ENCODE assay signal across 8 cellular contexts in the genomic region with DNA sequence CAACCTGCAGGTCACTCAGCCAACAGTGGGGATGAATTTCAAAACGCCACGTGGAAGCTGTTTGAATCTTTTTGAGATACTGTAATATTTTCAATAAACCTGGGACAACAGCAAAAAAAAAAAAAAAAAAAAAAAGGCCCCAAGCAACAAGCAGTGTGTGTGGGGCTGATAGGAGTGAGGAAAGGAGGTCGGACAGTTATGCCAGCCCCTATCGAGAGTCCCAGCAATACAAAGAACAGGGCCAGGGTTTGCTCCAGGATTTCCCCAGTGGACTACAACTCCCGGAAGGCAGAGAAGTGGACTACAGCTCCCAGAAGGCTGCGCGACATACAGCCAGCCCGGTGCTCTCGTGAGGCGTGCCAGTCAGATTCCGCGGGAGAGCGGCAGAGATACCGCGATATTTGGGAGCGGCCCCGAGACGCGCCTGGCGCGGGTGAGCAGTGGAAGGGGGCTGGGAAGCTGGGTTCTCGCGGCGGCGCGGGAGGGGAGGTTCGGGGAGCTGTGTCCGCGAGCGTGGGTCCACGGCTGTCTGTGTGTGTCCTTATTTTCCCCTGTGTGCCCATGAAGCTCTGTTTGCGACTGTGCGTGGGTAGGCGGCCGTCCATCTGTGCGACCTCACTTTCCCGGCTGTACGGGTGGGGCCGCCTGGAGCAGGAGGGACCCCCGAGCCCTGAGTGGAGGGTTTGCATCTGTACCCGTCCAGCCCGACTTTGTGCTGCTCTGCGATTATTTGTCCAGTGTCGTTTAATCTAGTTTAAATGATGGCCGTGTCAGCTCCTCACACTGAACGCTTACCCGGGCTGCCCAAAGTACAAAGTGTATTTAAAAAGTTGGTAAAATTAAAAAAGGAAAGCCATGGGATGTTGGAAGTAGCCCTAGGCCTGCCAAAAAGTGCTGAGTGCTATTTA. TPM values are rescaled to one million over a fixed set of nuclear protein-coding genes. Genes with fewer than 3 reads are reported as not detected.
DNase-seq lines count a peak whose midpoint lies in the region; ATAC-seq and TF ChIP-seq lines count a peak whose summit lies in the region.

A gene with protein sequence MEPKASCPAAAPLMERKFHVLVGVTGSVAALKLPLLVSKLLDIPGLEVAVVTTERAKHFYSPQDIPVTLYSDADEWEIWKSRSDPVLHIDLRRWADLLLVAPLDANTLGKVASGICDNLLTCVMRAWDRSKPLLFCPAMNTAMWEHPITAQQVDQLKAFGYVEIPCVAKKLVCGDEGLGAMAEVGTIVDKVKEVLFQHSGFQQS (plus strand): TSS at position 397 of the 908 bp plus-strand sequence. CDS start 4,729 bp downstream, outside the sequence.

- in situ Hi-C loops in SK-MEL-5 (cut with HindIII; ENCODE audit: low pct_unique_long_range_greater_than_20kb, low sequenced_read_pairs): no loop called here

- H3K27me3 ChIP-seq in foreskin keratinocyte: no peaks in the 10 kb centered on the region
- H3K27me3 ChIP-seq in neuron (ENCODE audit: insufficient read depth, low read length): no peaks in the 10 kb centered on the region
- no peaks in the 10 kb centered on the region for H3K27me3 ChIP-seq in subcutaneous abdominal adipose tissue (ENCODE audit: control insufficient read depth in 5 of 5, insufficient read depth in 4 of 5, low read length in 5 of 5)

- CTCF ChIA-PET in HEK293T (lab: Yijun Ruan, JAX): interaction anchor here (0.9 to 1.0 kb wide), 2 partner anchors 9 to 181 kb away, joined by 3 to 4 read pairs; no protein-coding TSS in a partner anchor

- peak; percentile 94 for DNase-seq in GDM1 (lab: John Stamatoyannopoulos, UW)
- peak; percentile 100 for DNase-seq in HEK293T (ENCODE audit: extremely low spot score)
- peak; percentile 95 for DNase-seq in MV-4-11 (lab: John Stamatoyannopoulos, UW)
- peak; percentile 97 for DNase-seq in SK-MEL-5 (ENCODE audit: low read depth, low spot score)
- peak; percentile 93 for DNase-seq in activated naive CD4-positive, alpha-beta T cell treated with Interleukin-2 at 50 U/mL for 16 hours
- peak; percentile 69 to 83 for DNase-seq in foreskin keratinocyte

- H3K9ac ChIP-seq in subcutaneous abdominal adipose tissue (ENCODE audit: low read length in 5 of 5): peak within 1 kb of the TSS; percentile 75 to 97 (median 85)

- ATAC-seq in foreskin keratinocyte: peak; percentile 98

- H3K4me1 ChIP-seq in foreskin keratinocyte (no peaks in the 10 kb centered on the region), neuron (ENCODE audit: insufficient read depth, low read length) (peaks cover 5% of the 10 kb centered on the region), subcutaneous abdominal adipose tissue (ENCODE audit: control insufficient read depth in 5 of 5, insufficient read depth in 5 of 5, low read length in 5 of 5) (peaks cover 6 to 51% (median 26%) of the 10 kb centered on the region in 5 donors)

- TF ChIP-seq CTCF in foreskin keratinocyte (conservative IDR thresholded peaks at IDR 0.05): no peak

- peak within 1 kb of the TSS; percentile 77 for H2AFZ ChIP-seq in neuron (ENCODE audit: low read depth, low read length)

- H3K27ac ChIP-seq in foreskin keratinocyte (peak within 1 kb of the TSS; percentile 88), subcutaneous abdominal adipose tissue (ENCODE audit: low read depth, low read length) (peak within 1 kb of the TSS; percentile 92)

- POLR2A ChIA-PET in HEK293T (lab: Yijun Ruan, JAX): interaction anchor here (0.6 to 4.6 kb wide), 41 partner anchors 8 to 345 kb away, joined by 3 to 36 read pairs (median 4); a partner anchor contains a TSS

- peaks cover 9% of the 10 kb centered on the region for H3K36me3 ChIP-seq in neuron (ENCODE audit: insufficient read depth, low read length)
- peaks cover 0 to 5% (median 0%) of the 10 kb centered on the region in 5 donors for H3K36me3 ChIP-seq in subcutaneous abdominal adipose tissue (ENCODE audit: control insufficient read depth in 5 of 5, insufficient read depth in 5 of 5, low read length in 5 of 5)

- no peaks in the 10 kb centered on the region for H3K9me3 ChIP-seq in neuron (ENCODE audit: low read length)
- no peaks in the 10 kb centered on the region for H3K9me3 ChIP-seq in subcutaneous abdominal adipose tissue (ENCODE audit: control insufficient read depth in 5 of 5, low read length in 5 of 5)

- H3K4me3 ChIP-seq in neuron (ENCODE audit: low read length) (peak within 1 kb of the TSS; percentile 83), subcutaneous abdominal adipose tissue (ENCODE audit: low read depth in 1 of 5, low read length in 5 of 5) (peak within 1 kb of the TSS; percentile 76 to 94 (median 90))

TF ChIP-seq in HEK293T, 16 proteins besides CTCF, POLR2A, EP300 and RAD21:
- TF ChIP-seq, protein P1, sequence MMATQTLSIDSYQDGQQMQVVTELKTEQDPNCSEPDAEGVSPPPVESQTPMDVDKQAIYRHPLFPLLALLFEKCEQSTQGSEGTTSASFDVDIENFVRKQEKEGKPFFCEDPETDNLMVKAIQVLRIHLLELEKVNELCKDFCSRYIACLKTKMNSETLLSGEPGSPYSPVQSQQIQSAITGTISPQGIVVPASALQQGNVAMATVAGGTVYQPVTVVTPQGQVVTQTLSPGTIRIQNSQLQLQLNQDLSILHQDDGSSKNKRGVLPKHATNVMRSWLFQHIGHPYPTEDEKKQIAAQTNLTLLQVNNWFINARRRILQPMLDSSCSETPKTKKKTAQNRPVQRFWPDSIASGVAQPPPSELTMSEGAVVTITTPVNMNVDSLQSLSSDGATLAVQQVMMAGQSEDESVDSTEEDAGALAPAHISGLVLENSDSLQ (IDR thresholded peaks at IDR 0.05): peak; percentile 93
- TF ChIP-seq FOXM1 (IDR thresholded peaks at IDR 0.05; ENCODE audit: borderline replicate concordance) (no peak), FOXA1 (IDR thresholded peaks at IDR 0.05) (no peak), FOXK2 (IDR thresholded peaks at IDR 0.05) (no peak), ELF4 (IDR thresholded peaks at IDR 0.05) (peak; percentile 94), HDGF (IDR thresholded peaks at IDR 0.05; ENCODE audit: borderline replicate concordance) (no peak), SP1 (IDR thresholded peaks at IDR 0.05) (peak; percentile 73; the same call in 1 of the 2 replicates)

RNA-seq across cellular contexts. Expression of the gene that starts here (rescaled TPM):
- 12.0 and 12.1 TPM in 2 replicates for total RNA-seq in SK-MEL-5 (2014; rRNA removed; shearing (Covaris generic))
- 32.5 and 37.6 TPM in 2 replicates for polyA plus RNA-seq in SK-MEL-5 (2015; cell fraction: cytosol; rRNA removed)
- 26.4 and 53.6 TPM in 2 replicates for polyA plus RNA-seq in SK-MEL-5 (2015; cell fraction: nucleus; rRNA removed)
- 12.5 and 13.1 TPM in 2 replicates for total RNA-seq in foreskin keratinocyte
- polyA plus RNA-seq in foreskin keratinocyte: 16.7 and 19.1 TPM in 2 replicates

Comparison
In these comparisons a context has a peak if more than half of its experiments do, and no peak if none do; other contexts are left out.
1. Peak in every context shown above with its lines: DNase-seq, ATAC-seq, H3K4me3 ChIP-seq and H3K27ac ChIP-seq.